ENCODE assay signal across 18 cellular contexts in the genomic region with DNA sequence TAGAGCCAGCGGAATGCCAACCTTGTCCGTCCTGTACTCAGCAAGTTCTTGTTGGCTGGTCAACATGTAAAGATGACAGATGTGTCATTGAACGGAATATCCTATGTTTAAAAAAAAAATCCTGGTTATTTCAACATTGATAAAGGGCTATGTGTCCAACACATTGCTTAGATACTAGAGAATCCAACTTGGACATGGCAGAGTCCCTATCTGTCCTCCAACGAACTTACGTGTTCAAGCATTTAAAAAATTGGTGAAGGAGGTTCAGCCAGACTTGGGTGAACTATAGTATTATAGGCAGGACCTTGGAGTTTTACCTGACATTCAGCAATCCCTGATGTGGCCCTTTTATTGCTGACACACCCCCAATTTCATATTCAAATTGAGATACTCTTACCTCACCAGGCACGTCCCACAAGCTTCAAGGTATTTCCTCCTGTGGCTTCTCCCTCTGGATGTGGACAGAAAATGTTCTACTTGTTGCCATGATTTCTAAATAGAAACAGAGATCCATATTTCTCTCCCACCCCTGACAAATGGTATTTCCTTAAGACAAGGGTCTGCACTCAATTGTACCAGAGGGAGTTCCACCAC.
DNase-seq lines count a peak whose midpoint lies in the region; ATAC-seq, FAIRE-seq and TF ChIP-seq lines count a peak whose summit lies in the region.
"Had no signal": no experiment of that assay in that cellular context is flagged by ENCODE, and none has a peak within 500 bp of the region (broad histone marks: within the 10 kb centered on the region; RNA-seq: fewer than 3 reads in every experiment).

No MANE protein-coding gene starts in this region.

- peaks cover 10% of the 10 kb centered on the region for H3K36me3 Mint-ChIP-seq in endothelial cell (ENCODE audit: low read depth, unreplicated experiment)

- peak overlapping the region; percentile 81 to 85 for H3K27ac ChIP-seq in liver (ENCODE audit: low read depth in 1 of 2, low read length in 2 of 2)
- no peak overlapping the region for H3K27ac ChIP-seq in HepG2 (ENCODE audit: extremely low read length, insufficient read depth, low read length)
- H3K27ac ChIP-seq in mucosa of rectum (ENCODE audit: low read depth in 2 of 2, low read length in 2 of 2): peak overlapping the region; percentile 84 to 87
- H3K27ac ChIP-seq in upper lobe of right lung: peak overlapping the region; percentile 48
- H3K27ac ChIP-seq: C4-2B had no signal

- peaks cover 0 to 16% (median 3%) of the 10 kb centered on the region in 4 donors for H3K36me3 ChIP-seq in liver (ENCODE audit: control insufficient read depth in 4 of 4, insufficient read depth in 3 of 4, low read depth in 1 of 4, low read length in 3 of 4)
- H3K36me3 ChIP-seq in HepG2 (replicated peaks in 1 of 2; ENCODE audit: control insufficient read depth in 1 of 2, insufficient read depth in 2 of 2, low read length in 2 of 2): peaks cover 6 to 12% of the 10 kb centered on the region in 2 experiments; a peak in 3 of 5 replicates
- H3K36me3 ChIP-seq in mucosa of rectum (ENCODE audit: control insufficient read depth in 2 of 2, insufficient read depth in 2 of 2, low read length in 2 of 2): peaks cover 41 to 43% of the 10 kb centered on the region in 2 donors
- no peaks in the 10 kb centered on the region for H3K36me3 ChIP-seq in upper lobe of right lung

- no peak overlapping the region for H3K4me2 ChIP-seq in HepG2 (ENCODE audit: low read depth, low read length)

- no peaks in the 10 kb centered on the region for H3K79me2 ChIP-seq in HepG2 (ENCODE audit: insufficient read depth, low read length)

- H3K27me3 Mint-ChIP-seq in endothelial cell (ENCODE audit: unreplicated experiment): peaks cover 3% of the 10 kb centered on the region

- H3K27me3 ChIP-seq in liver (ENCODE audit: control insufficient read depth in 4 of 4, insufficient read depth in 4 of 4, low read length in 3 of 4) (no peaks in the 10 kb centered on the region), HepG2 (ENCODE audit: control insufficient read depth in 1 of 2, insufficient read depth in 2 of 2, low read length in 2 of 2) (no peaks in the 10 kb centered on the region), mucosa of rectum (ENCODE audit: control insufficient read depth in 2 of 2, insufficient read depth in 2 of 2, low read length in 2 of 2) (no peaks in the 10 kb centered on the region), upper lobe of right lung (no peaks in the 10 kb centered on the region)

- intact Hi-C loops in HepG2 (cut with micrococcal nuclease; ENCODE audit: unreplicated experiment): no loop called here
- intact Hi-C loops in upper lobe of right lung (cut with DNase I): no loop called here

- H3K4me3 Mint-ChIP-seq in endothelial cell (ENCODE audit: unreplicated experiment): no peak overlapping the region
- H3K4me3 Mint-ChIP-seq: HFFc6 had no signal

- H2AFZ ChIP-seq in HepG2 (ENCODE audit: low read length): no peak overlapping the region

- H3K9me3 ChIP-seq in liver (ENCODE audit: control insufficient read depth in 4 of 4, low read length in 3 of 4) (no peaks in the 10 kb centered on the region), HepG2 (ENCODE audit: low read length) (no peaks in the 10 kb centered on the region), mucosa of rectum (ENCODE audit: control insufficient read depth in 2 of 2, low read length in 2 of 2) (no peaks in the 10 kb centered on the region), upper lobe of right lung (no peaks in the 10 kb centered on the region)

- DNase-seq in HepG2 (ENCODE audit: low spot score): no peak
- no peak for DNase-seq in endothelial cell (ENCODE audit: low spot score)
- no peak for DNase-seq in upper lobe of right lung
- no peak for DNase-seq in effector CD8-positive, alpha-beta T cell (lab: John Stamatoyannopoulos, UW)
- no peak for DNase-seq in H4 (ENCODE audit: low spot score)
- DNase-seq: DMS 273 treated with DMSO at 0.1 percent for 48 hours, HFFc6, NCI-H1105, NCI-H1694, NCI-H2107, NCI-H345, NCI-H526 treated with DMSO at 0.1 percent for 48 hours, SIG-M5 had no signal

- BruUV-seq in HepG2 (replicated peaks; lab: Mats Ljungman, UMichigan): no TSS peak

- no peaks in the 10 kb centered on the region for H4K20me1 ChIP-seq in HepG2 (ENCODE audit: insufficient read depth, low read length)

- no peaks in the 10 kb centered on the region for H3K4me1 Mint-ChIP-seq in endothelial cell (ENCODE audit: unreplicated experiment)

- H3K4me1 ChIP-seq in liver (ENCODE audit: control insufficient read depth in 4 of 4, insufficient read depth in 4 of 4, low read length in 3 of 4): peaks cover 0 to 20% (median 4%) of the 10 kb centered on the region in 4 donors
- no peaks in the 10 kb centered on the region for H3K4me1 ChIP-seq in HepG2 (ENCODE audit: insufficient read depth, low read length)
- H3K4me1 ChIP-seq in mucosa of rectum (ENCODE audit: control insufficient read depth in 2 of 2, insufficient read depth in 2 of 2, low read length in 2 of 2): peaks cover 9 to 25% of the 10 kb centered on the region in 2 donors
- no peaks in the 10 kb centered on the region for H3K4me1 ChIP-seq in upper lobe of right lung

- peak overlapping the region; percentile 18 for H3K27ac Mint-ChIP-seq in endothelial cell (ENCODE audit: unreplicated experiment)
- H3K27ac Mint-ChIP-seq: HFFc6 had no signal

- FAIRE-seq in HepG2 (lab: Jason Lieb, UNC): no peak
- FAIRE-seq: H54 had no signal

- TF ChIP-seq POLR2A in HepG2 (IDR thresholded peaks at IDR 0.05; ENCODE audit: insufficient read depth in 1 of 2, low read depth in 2 of 2, low read length in 2 of 2): no peak

- TF ChIP-seq EP300 in HepG2 (IDR thresholded peaks at IDR 0.05; ENCODE audit: low read depth in 2 of 2, low read length in 2 of 2) (no peak), HepG2 (CRISPR knock-in tag; IDR thresholded peaks at IDR 0.05; ENCODE audit: borderline replicate concordance) (no peak)

- in situ Hi-C loops in HepG2 (cut with HindIII; ENCODE audit: extremely low pct_ligation_motif_present, low pct_unique_long_range_greater_than_20kb): no loop called here

- TF ChIP-seq RAD21 in liver (IDR thresholded peaks at IDR 0.05) (no peak), HepG2 (CRISPR knock-in tag; IDR thresholded peaks at IDR 0.05) (no peak)

- H3K9ac ChIP-seq in liver (ENCODE audit: low read depth in 1 of 2, low read length in 2 of 2): no peak overlapping the region
- H3K9ac ChIP-seq in HepG2 (ENCODE audit: insufficient read depth, low read depth, low read length): no peak overlapping the region
- peak overlapping the region; percentile 26 to 36 for H3K9ac ChIP-seq in mucosa of rectum (ENCODE audit: low read depth in 1 of 2, low read length in 2 of 2)

- ATAC-seq in HepG2 (no peak), upper lobe of right lung (peak; percentile 42), GM19351 (IDR thresholded peaks at IDR 0.05; ENCODE audit: unreplicated experiment) (no peak)

- peak overlapping the region in 2 of 3 donors; percentile 5 to 9 for H3K4me3 ChIP-seq in liver (ENCODE audit: low read depth in 1 of 3, low read length in 3 of 3)
- H3K4me3 ChIP-seq in HepG2 (replicated peaks in 1 of 3; ENCODE audit: insufficient read depth in 1 of 3, low read depth in 2 of 3, low read length in 3 of 3): no peak overlapping the region
- peak overlapping the region in 1 of 2 donors; percentile 49 for H3K4me3 ChIP-seq in mucosa of rectum (ENCODE audit: low read length in 2 of 2)
- H3K4me3 ChIP-seq in upper lobe of right lung: no peak overlapping the region

- CTCF ChIA-PET in HepG2 (lab: Yijun Ruan, JAX; ENCODE audit: low intra/inter-chr PET ratio, low total read pairs): no interaction called here

- H3K9me3 Mint-ChIP-seq in endothelial cell (ENCODE audit: unreplicated experiment): no peaks in the 10 kb centered on the region
- H3K9me3 Mint-ChIP-seq: HFFc6 had no signal

- TF ChIP-seq CTCF in liver (IDR thresholded peaks at IDR 0.05; ENCODE audit: low read depth, low read length, missing input control): no peak
- no peak for TF ChIP-seq CTCF in HepG2 (CRISPR knock-in tag; IDR thresholded peaks at IDR 0.05)
- no peak for TF ChIP-seq CTCF in endothelial cell (IDR thresholded peaks at IDR 0.05; ENCODE audit: unreplicated experiment)
- TF ChIP-seq CTCF in upper lobe of right lung (IDR thresholded peaks at IDR 0.05): no peak

- 90% methylated on average over 6 of the region's 6 CpGs for WGBS in liver
- WGBS in HepG2 (ENCODE audit: low lambda C conversion rate): 97% methylated on average over 6 of the region's 6 CpGs

- POLR2A ChIA-PET in HepG2 (lab: Yijun Ruan, JAX): no interaction called here

TF ChIP-seq in liver, 16 proteins besides CTCF, POLR2A, EP300 and RAD21 (continues in another document):
- TF ChIP-seq HNF4G (IDR thresholded peaks at IDR 0.05) (no peak), NR2F2 (IDR thresholded peaks at IDR 0.05) (no peak), YY1 (IDR thresholded peaks at IDR 0.05) (no peak), TAF1 (conservative IDR thresholded peaks at IDR 0.05) (no peak), RXRA (IDR thresholded peaks at IDR 0.05) (no peak), GABPA (IDR thresholded peaks at IDR 0.05 in 1 of 2, conservative IDR thresholded peaks at IDR 0.05 in 1 of 2) (no peak), HNF4A (conservative IDR thresholded peaks at IDR 0.05) (no peak)
- TF ChIP-seq, protein P1, sequence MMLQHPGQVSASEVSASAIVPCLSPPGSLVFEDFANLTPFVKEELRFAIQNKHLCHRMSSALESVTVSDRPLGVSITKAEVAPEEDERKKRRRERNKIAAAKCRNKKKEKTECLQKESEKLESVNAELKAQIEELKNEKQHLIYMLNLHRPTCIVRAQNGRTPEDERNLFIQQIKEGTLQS (IDR thresholded peaks at IDR 0.05): no peak

TF ChIP-seq in HepG2, 621 proteins besides CTCF, POLR2A, EP300 and RAD21:
- TF ChIP-seq MAFK (conservative IDR thresholded peaks at IDR 0.05 in 1 of 2, IDR thresholded peaks at IDR 0.05 in 1 of 2; ENCODE audit: low read length in 2 of 2): 0 out of 4 replicates have a peak, but pooled peaks of 1 of the 2 experiments have one; percentile 15
- TF ChIP-seq, protein P2, sequence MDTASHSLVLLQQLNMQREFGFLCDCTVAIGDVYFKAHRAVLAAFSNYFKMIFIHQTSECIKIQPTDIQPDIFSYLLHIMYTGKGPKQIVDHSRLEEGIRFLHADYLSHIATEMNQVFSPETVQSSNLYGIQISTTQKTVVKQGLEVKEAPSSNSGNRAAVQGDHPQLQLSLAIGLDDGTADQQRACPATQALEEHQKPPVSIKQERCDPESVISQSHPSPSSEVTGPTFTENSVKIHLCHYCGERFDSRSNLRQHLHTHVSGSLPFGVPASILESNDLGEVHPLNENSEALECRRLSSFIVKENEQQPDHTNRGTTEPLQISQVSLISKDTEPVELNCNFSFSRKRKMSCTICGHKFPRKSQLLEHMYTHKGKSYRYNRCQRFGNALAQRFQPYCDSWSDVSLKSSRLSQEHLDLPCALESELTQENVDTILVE (CRISPR knock-in tag; IDR thresholded peaks at IDR 0.05): no peak
- no peak for TF ChIP-seq PAF1 (CRISPR knock-in tag; IDR thresholded peaks at IDR 0.05)
- TF ChIP-seq IKZF1 (IDR thresholded peaks at IDR 0.05): no peak
- TF ChIP-seq ZNF12 (CRISPR knock-in tag; IDR thresholded peaks at IDR 0.05): no peak
TF ChIP-seq in HepG2: peak in this region for 1.

Comparison
In these comparisons a context has a peak if more than half of its experiments do, and no peak if none do; other contexts are left out.
1. H3K4me3 ChIP-seq: peak in liver (2 of 3); none in HepG2 (0 of 3) and upper lobe of right lung (single experiment).
2. H3K9ac ChIP-seq: peak in mucosa of rectum (2 of 2); none in liver (0 of 2) and HepG2 (single experiment).